22 cellular contexts compared by ENCODE assay signal in the genomic region with DNA sequence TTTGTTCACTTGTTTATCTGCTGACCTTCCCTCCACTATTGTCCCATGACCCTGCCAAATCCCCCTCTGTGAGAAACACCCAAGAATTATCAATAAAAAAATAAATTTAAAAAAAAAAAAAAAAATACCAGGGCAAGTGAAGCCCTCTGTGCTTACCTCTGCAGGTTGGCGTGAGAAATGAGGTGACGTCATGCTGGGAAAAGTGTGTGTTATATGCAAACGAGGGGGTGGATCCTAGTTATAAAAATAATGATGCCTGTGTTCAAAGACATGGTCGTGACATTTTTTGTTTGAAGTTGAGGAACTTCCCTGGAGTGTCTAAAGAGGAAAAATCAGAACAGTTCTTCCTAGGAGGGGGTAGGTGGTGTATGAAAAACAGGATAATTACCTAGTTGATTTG. TPM values are rescaled to one million over a fixed set of nuclear protein-coding genes. Genes with fewer than 3 reads are reported as not detected.
A peak's percentile ranks its signal among the peaks of the same experiment; 100 is the strongest.
DNase-seq lines count a peak whose midpoint lies in the region; ATAC-seq and TF ChIP-seq lines count a peak whose summit lies in the region.
"Had no signal": no experiment of that assay in that cellular context is flagged by ENCODE, and none has a peak within 500 bp of the region (broad histone marks: within the 10 kb centered on the region; RNA-seq: fewer than 3 reads in every experiment).

No MANE protein-coding gene starts in this region.

- peaks cover 4% of the 10 kb centered on the region for H3K36me3 Mint-ChIP-seq in neural progenitor cell
- H3K36me3 Mint-ChIP-seq: CD14-positive monocyte had no signal

- no peaks in the 10 kb centered on the region for H4K20me1 ChIP-seq in neural progenitor cell (ENCODE audit: low read depth)

- H3K9me3 ChIP-seq in neural progenitor cell (ENCODE audit: low read depth) = no peaks in the 10 kb centered on the region
- peaks cover 0 to 4% (median 0%) of the 10 kb centered on the region in 3 donors for H3K9me3 ChIP-seq in gastroesophageal sphincter

- peak overlapping the region; percentile 30 for H3K4me3 Mint-ChIP-seq in neural progenitor cell
- H3K4me3 Mint-ChIP-seq: CD14-positive monocyte, H9 had no signal

- WGBS in gastroesophageal sphincter (ENCODE audit: low coverage in 1 of 2), 2 donors = 69 to 74% methylated on average over 3 to 4 of the region's 4 CpGs

- H3K27me3 Mint-ChIP-seq in neural progenitor cell (ENCODE audit: insufficient read depth, low read depth) = no peaks in the 10 kb centered on the region

- TF ChIP-seq EP300 in gastroesophageal sphincter (IDR thresholded peaks at IDR 0.05) = no peak

- peaks cover 41% of the 10 kb centered on the region for H3F3A ChIP-seq in neural progenitor cell (ENCODE audit: low read depth)

- no peaks in the 10 kb centered on the region for H3K27me3 ChIP-seq in dorsolateral prefrontal cortex
- H3K27me3 ChIP-seq in neural progenitor cell = no peaks in the 10 kb centered on the region
- H3K27me3 ChIP-seq in gastroesophageal sphincter = no peaks in the 10 kb centered on the region

- H3K79me2 ChIP-seq in neural progenitor cell (ENCODE audit: low read depth) = no peaks in the 10 kb centered on the region

- H3K36me3 ChIP-seq in neural progenitor cell (no peaks in the 10 kb centered on the region), gastroesophageal sphincter (no peaks in the 10 kb centered on the region)

- H3K4me1 Mint-ChIP-seq in neural progenitor cell = peaks cover 29% of the 10 kb centered on the region
- H3K4me1 Mint-ChIP-seq: CD14-positive monocyte had no signal

- POLR2A ChIA-PET in RWPE1 (lab: Yijun Ruan, JAX; ENCODE audit: low non-redundant PET) = no interaction called here

- H3K9me3 Mint-ChIP-seq in neural progenitor cell = no peaks in the 10 kb centered on the region
- H3K9me3 Mint-ChIP-seq: H9 had no signal

- CTCF ChIA-PET in RWPE1 (lab: Yijun Ruan, JAX) = no interaction called here

- ATAC-seq in gastroesophageal sphincter (no peak), HG03039 (IDR thresholded peaks at IDR 0.05; ENCODE audit: unreplicated experiment) (no peak)

- H3K4me2 ChIP-seq in neural progenitor cell = no peak overlapping the region

- H3K4me3 ChIP-seq in dorsolateral prefrontal cortex (no peak overlapping the region), neural progenitor cell (no peak overlapping the region), gastroesophageal sphincter (no peak overlapping the region)
- H3K4me3 ChIP-seq: SK-N-MC had no signal

- intact Hi-C loops in dorsolateral prefrontal cortex (cut with DNase I) = no loop called here

- H3K27ac Mint-ChIP-seq in neural progenitor cell = peak overlapping the region; percentile 65
- H3K27ac Mint-ChIP-seq: CD14-positive monocyte had no signal

- H3K27ac ChIP-seq in RWPE1 (peak overlapping the region; percentile 55), dorsolateral prefrontal cortex (peak overlapping the region in 57 of 59 donors; percentile 50 to 100 (median 97)), neural progenitor cell (peak overlapping the region; percentile 80), gastroesophageal sphincter (no peak overlapping the region)
- H3K27ac ChIP-seq: SK-N-MC had no signal

- no peak for TF ChIP-seq POLR2A in gastroesophageal sphincter (IDR thresholded peaks at IDR 0.05)

- DNase-seq in DMS53 (lab: John Stamatoyannopoulos, UW) = peak; percentile 19
- no peak for DNase-seq in DMS53 treated with DMSO at 0.1 percent for 48 hours (lab: John Stamatoyannopoulos, UW; ENCODE audit: unreplicated experiment)
- no peak for DNase-seq in RWPE1 (ENCODE audit: low spot score)
- no peak for DNase-seq in dorsolateral prefrontal cortex
- DNase-seq in neural progenitor cell (ENCODE audit: low spot score) = no peak
- DNase-seq in pons (ENCODE audit: low spot score) = no peak
- DNase-seq: 8988T; EL; H9; NCI-H1092 treated with DMSO at 0.1 percent for 48 hours; NCI-H146; NCI-H2081; NCI-H2171 treated with DMSO at 0.1 percent for 48 hours; NCI-H446; NCI-H526 treated with DMSO at 0.1 percent for 48 hours; NK-92 treated with Interleukin-12 subunit alpha and Interleukin-12 subunit beta, amount 100 ng/mL, for 24 hours; SHP77 had no signal

- no peak for TF ChIP-seq CTCF in RWPE1 (conservative IDR thresholded peaks at IDR 0.05; ENCODE audit: low read depth)
- no peak for TF ChIP-seq CTCF in dorsolateral prefrontal cortex (IDR thresholded peaks at IDR 0.05 in 54 of 56, conservative IDR thresholded peaks at IDR 0.05 in 2 of 56; ENCODE audit: low read depth in 1 of 56, partially characterized antibody in 56 of 56)
- no peak for TF ChIP-seq CTCF in neural progenitor cell (IDR thresholded peaks at IDR 0.05)
- no peak for TF ChIP-seq CTCF in gastroesophageal sphincter (IDR thresholded peaks at IDR 0.05)

- H3K4me1 ChIP-seq in neural progenitor cell = peaks cover 24% of the 10 kb centered on the region
- no peaks in the 10 kb centered on the region for H3K4me1 ChIP-seq in gastroesophageal sphincter

- H2AFZ ChIP-seq in neural progenitor cell (replicated peaks) = no peak overlapping the region

- H3K9ac ChIP-seq in neural progenitor cell = no peak overlapping the region

RNA-seq across cellular contexts. Expression of gene TMC7, which starts 20.2 kb away (rescaled TPM):
- total RNA-seq in dorsolateral prefrontal cortex (10 to 100 TPM in 88 of 120 experiments, 1 to 10 TPM in 32; 4.6 to 56.9 (median 13.3) TPM), neural progenitor cell (ENCODE audit: low replicate concordance) (6.0 and 8.2 TPM in 2 replicates), gastroesophageal sphincter (under 1 TPM; 0.40 to 0.85 (median 0.60) TPM)
- total RNA-seq: OCI-LY7 had no signal

Comparison
In these comparisons a context has a peak if more than half of its experiments do, and no peak if none do; other contexts are left out.
1. H3K27ac ChIP-seq: peak in RWPE1 (single experiment), dorsolateral prefrontal cortex (57 of 59) and neural progenitor cell (single experiment); none in gastroesophageal sphincter (0 of 4).